ENCODE assay signal across 11 cellular contexts in the genomic region with DNA sequence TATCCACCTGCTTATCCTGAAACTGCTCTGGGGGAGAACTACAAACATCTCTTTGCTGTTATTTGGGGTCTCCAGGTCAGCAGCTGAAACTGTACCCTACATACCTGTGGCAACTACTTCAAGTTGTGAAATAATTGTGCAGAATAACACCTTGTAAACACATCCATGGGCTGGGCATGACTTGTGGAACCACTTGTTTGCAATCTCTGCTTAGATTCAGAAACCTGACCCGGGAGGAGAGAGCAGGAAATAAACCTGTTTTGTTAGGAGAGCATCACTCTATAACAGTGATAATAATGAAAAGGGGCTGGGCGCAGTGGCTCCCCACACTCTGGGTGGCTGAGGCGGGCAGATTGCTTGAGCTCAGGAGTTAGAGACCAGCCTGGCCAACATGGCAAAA.
"Had no signal": no experiment of that assay in that cellular context is flagged by ENCODE, and none has a peak within 500 bp of the region (broad histone marks: within the 10 kb centered on the region; RNA-seq: fewer than 3 reads in every experiment).

No MANE protein-coding gene starts in this region.

- H3K36me3 Mint-ChIP-seq: activated naive CD8-positive, alpha-beta T cell treated with anti-CD3 and anti-CD28 coated beads for 36 hours had no signal

- H3K36me3 ChIP-seq: gastroesophageal sphincter, heart right ventricle had no signal

- H3K4me1 ChIP-seq: gastroesophageal sphincter had no signal

- H3K4me1 Mint-ChIP-seq: activated naive CD8-positive, alpha-beta T cell treated with anti-CD3 and anti-CD28 coated beads for 36 hours; stimulated activated memory B cell treated with anti-CD40 and anti-IgM and Interleukin-4, amounts not matched to agents 10 μg/mL and 1 μg/mL and 100 μg/mL, for 72 hours had no signal

- ATAC-seq: gastroesophageal sphincter; heart right ventricle; natural killer cell treated with Interleukin-12 subunit alpha and Interleukin-12 subunit beta and Interleukin-15 and Interleukin-18, amount 100 ng/mL, for 72 hours; sciatic nerve; stimulated activated memory B cell treated with anti-CD40 and anti-IgM and Interleukin-4, amounts not matched to agents 10 μg/mL and 1 μg/mL and 100 μg/mL, for 72 hours had no signal

- H3K4me3 Mint-ChIP-seq: activated naive CD8-positive, alpha-beta T cell treated with anti-CD3 and anti-CD28 coated beads for 36 hours; activated T-helper 1 cell treated with anti-CD3 and anti-CD28 coated beads, Interleukin-12 subunit alpha, Interleukin-12 subunit beta, Interleukin-2, Interleukin-4 antibody, amounts not matched to agents 30 ng/mL and 10 ng/mL and 1 ng/mL, durations not matched to agents 14 hours and 24 hours and 36 hours; natural killer cell treated with Interleukin-12 subunit alpha and Interleukin-12 subunit beta and Interleukin-15 and Interleukin-18, amount 100 ng/mL, for 72 hours; stimulated activated memory B cell treated with anti-CD40 and anti-IgM and Interleukin-4, amounts not matched to agents 10 μg/mL and 1 μg/mL and 100 μg/mL, for 72 hours had no signal

- H3K4me3 ChIP-seq: gastroesophageal sphincter, heart right ventricle had no signal

- H3K27ac Mint-ChIP-seq: activated naive CD8-positive, alpha-beta T cell treated with anti-CD3 and anti-CD28 coated beads for 36 hours; activated T-helper 1 cell treated with anti-CD3 and anti-CD28 coated beads, Interleukin-12 subunit alpha, Interleukin-12 subunit beta, Interleukin-2, Interleukin-4 antibody, amounts not matched to agents 30 ng/mL and 10 ng/mL and 1 ng/mL, durations not matched to agents 14 hours and 24 hours and 36 hours; natural killer cell treated with Interleukin-12 subunit alpha and Interleukin-12 subunit beta and Interleukin-15 and Interleukin-18, amount 100 ng/mL, for 72 hours; stimulated activated memory B cell treated with anti-CD40 and anti-IgM and Interleukin-4, amounts not matched to agents 10 μg/mL and 1 μg/mL and 100 μg/mL, for 72 hours had no signal

- H3K27ac ChIP-seq: gastroesophageal sphincter, heart right ventricle had no signal

- DNase-seq: activated naive CD8-positive, alpha-beta T cell treated with anti-CD3 and anti-CD28 coated beads for 36 hours; erythroblast; heart right ventricle; stimulated activated CD4-positive, alpha-beta T cell treated with anti-CD3 and anti-CD28 coated beads, Interleukin-12 subunit alpha, Interleukin-12 subunit beta, amount 100 ng/mL, for 4 hours; stimulated activated CD4-positive, alpha-beta T cell treated with anti-CD3 and anti-CD28 coated beads, Interleukin-2, amount 100 ng/mL, for 24 hours; T-helper 9 cell had no signal

- H3K27me3 Mint-ChIP-seq: activated naive CD8-positive, alpha-beta T cell treated with anti-CD3 and anti-CD28 coated beads for 36 hours; natural killer cell treated with Interleukin-12 subunit alpha and Interleukin-12 subunit beta and Interleukin-15 and Interleukin-18, amount 100 ng/mL, for 72 hours had no signal
